8 cellular contexts compared by ENCODE assay signal in genomic region chr13:106567421-106568224, GRCh38. TPM values are rescaled to one million over a fixed set of nuclear protein-coding genes. Genes with fewer than 3 reads are reported as not detected.
A peak's percentile ranks its signal among the peaks of the same experiment; 100 is the strongest.
DNase-seq lines count a peak whose midpoint lies in the region; ATAC-seq and TF ChIP-seq lines count a peak whose summit lies in the region.

Gene ARGLU1 (minus strand): TSS chr13:106568137. CDS start chr13:106567919, 218 bp downstream.

- ATAC-seq in GM18907 (IDR thresholded peaks at IDR 0.05; ENCODE audit: unreplicated experiment) = peak; percentile 76
- ATAC-seq in HG03139 (IDR thresholded peaks at IDR 0.05; ENCODE audit: unreplicated experiment) = peak; percentile 71
- peak; percentile 89 for ATAC-seq in left lobe of liver

- intact Hi-C loops in activated CD4-positive, alpha-beta T cell treated with anti-CD3 and anti-CD28 coated beads, Interleukin-2, amount 10 ng/mL, durations not matched to agents 24 days and 14 days (cut with micrococcal nuclease) = loop anchor here (1.0 to 10.0 kb wide), 5 partner anchors 7 to 1650 kb away; partner anchors contain the start of genes ABHD13, EFNB2 and LIG4

- H3K36me3 Mint-ChIP-seq in activated CD4-positive, alpha-beta T cell treated with anti-CD3 and anti-CD28 coated beads, Interleukin-2, amount 10 ng/mL, durations not matched to agents 24 days and 14 days (ENCODE audit: low read depth) = peaks cover 17% of the 10 kb centered on the region

- H3K9me3 Mint-ChIP-seq in activated CD4-positive, alpha-beta T cell treated with anti-CD3 and anti-CD28 coated beads, Interleukin-2, amount 10 ng/mL, durations not matched to agents 24 days and 14 days = no peaks in the 10 kb centered on the region

- H3K4me3 ChIP-seq in AG09309 (ENCODE audit: control insufficient read depth, low read depth, low read length) (peak within 1 kb of the TSS; percentile 98), coronary artery (peak within 1 kb of the TSS; percentile 78)

- H3K4me1 Mint-ChIP-seq in activated CD4-positive, alpha-beta T cell treated with anti-CD3 and anti-CD28 coated beads, Interleukin-2, amount 10 ng/mL, durations not matched to agents 24 days and 14 days = peaks cover 46% of the 10 kb centered on the region

- DNase-seq in AG09309 (ENCODE audit: low read depth) (no peak), NCI-H345 (lab: John Stamatoyannopoulos, UW) (peak; percentile 96), coronary artery (ENCODE audit: low spot score) (peak; percentile 94), left lobe of liver (ENCODE audit: low spot score) (peak; percentile 95)
- DNase-seq in activated CD4-positive, alpha-beta T cell treated with anti-CD3 and anti-CD28 coated beads, Interleukin-2, amount 10 ng/mL, durations not matched to agents 24 days and 14 days = peak; percentile 99
- peak; percentile 93 to 94 for DNase-seq in stimulated activated CD4-positive, alpha-beta T cell treated with anti-CD3 and anti-CD28 coated beads, Interleukin-2, amount 100 ng/mL, for 48 hours

- peak within 1 kb of the TSS; percentile 88 to 92 for H3K27ac ChIP-seq in coronary artery

- peak within 1 kb of the TSS; percentile 95 for H3K27ac Mint-ChIP-seq in activated CD4-positive, alpha-beta T cell treated with anti-CD3 and anti-CD28 coated beads, Interleukin-2, amount 10 ng/mL, durations not matched to agents 24 days and 14 days

- peak within 1 kb of the TSS; percentile 97 for H3K4me3 Mint-ChIP-seq in activated CD4-positive, alpha-beta T cell treated with anti-CD3 and anti-CD28 coated beads, Interleukin-2, amount 10 ng/mL, durations not matched to agents 24 days and 14 days

- no peaks in the 10 kb centered on the region for H3K27me3 Mint-ChIP-seq in activated CD4-positive, alpha-beta T cell treated with anti-CD3 and anti-CD28 coated beads, Interleukin-2, amount 10 ng/mL, durations not matched to agents 24 days and 14 days

- TF ChIP-seq CTCF in AG09309 (IDR thresholded peaks at IDR 0.05; ENCODE audit: control insufficient read depth, insufficient read depth, low read depth, low read length, missing control alignments) (no peak), coronary artery (IDR thresholded peaks at IDR 0.05) (no peak)

RNA-seq across cellular contexts. Expression of gene ARGLU1, which starts in this region (rescaled TPM):
- 86.6 and 96.8 TPM in 2 replicates for total RNA-seq in activated CD4-positive, alpha-beta T cell treated with anti-CD3 and anti-CD28 coated beads, Interleukin-2, amount 10 ng/mL, durations not matched to agents 24 days and 14 days
- 22.6 TPM for total RNA-seq in left lobe of liver
